In genomic region chr11:121359587-121359986, GRCh38 we compare ENCODE assay signal across 24 cellular contexts.
"Had no signal": no experiment of that assay in that cellular context is flagged by ENCODE, and none has a peak within 500 bp of the region (broad histone marks: within the 10 kb centered on the region; RNA-seq: fewer than 3 reads in every experiment).

No MANE protein-coding gene starts in this region.

- H3K27me3 ChIP-seq: esophagus squamous epithelium, pancreas, right lobe of liver, tibial nerve, upper lobe of left lung had no signal

- DNase-seq: cortex of kidney; effector memory CD8-positive, alpha-beta T cell; erythroblast; esophagus squamous epithelium; foreskin melanocyte; glutamatergic neuron; hypothalamus; immature natural killer cell; islet precursor cell; kidney glomerular epithelial cell; left colon; left ventricle myocardium inferior; lower lobe of right lung; natural killer cell; pancreas; retina; right lobe of liver; small intestine; stimulated activated CD4-positive, alpha-beta T cell treated with anti-CD3 and anti-CD28 coated beads, Interleukin-15, amount 100 ng/mL, for 24 hours; stimulated activated CD4-positive, alpha-beta T cell treated with anti-CD3 and anti-CD28 coated beads, Interleukin-2, amount 100 ng/mL, for 48 hours; stimulated activated naive B cell treated with anti-CD40 and anti-IgM and Interleukin-4, amounts not matched to agents 10 μg/mL and 1 μg/mL and 100 μg/mL, for 72 hours; upper lobe of left lung had no signal

- H3K4me1 ChIP-seq: lower lobe of right lung, tibial nerve had no signal

- H3K9me3 ChIP-seq: esophagus squamous epithelium, left ventricle myocardium inferior, lower lobe of right lung, pancreas, right lobe of liver, thoracic aorta, tibial nerve, upper lobe of left lung had no signal

- H3K4me3 ChIP-seq: esophagus squamous epithelium, left ventricle myocardium inferior, lower lobe of right lung, pancreas, right lobe of liver, thoracic aorta, tibial nerve, upper lobe of left lung had no signal

- H3K36me3 ChIP-seq: esophagus squamous epithelium, left ventricle myocardium inferior, lower lobe of right lung, pancreas, right lobe of liver, thoracic aorta, tibial nerve, upper lobe of left lung had no signal

- ATAC-seq: effector memory CD8-positive, alpha-beta T cell; left colon; natural killer cell; stimulated activated naive B cell treated with anti-CD40 and anti-IgM and Interleukin-4, amounts not matched to agents 10 μg/mL and 1 μg/mL and 100 μg/mL, for 72 hours had no signal

- H3K27ac ChIP-seq: esophagus squamous epithelium, left ventricle myocardium inferior, lower lobe of right lung, right lobe of liver, thoracic aorta, tibial nerve, upper lobe of left lung had no signal
